In the genomic region with DNA sequence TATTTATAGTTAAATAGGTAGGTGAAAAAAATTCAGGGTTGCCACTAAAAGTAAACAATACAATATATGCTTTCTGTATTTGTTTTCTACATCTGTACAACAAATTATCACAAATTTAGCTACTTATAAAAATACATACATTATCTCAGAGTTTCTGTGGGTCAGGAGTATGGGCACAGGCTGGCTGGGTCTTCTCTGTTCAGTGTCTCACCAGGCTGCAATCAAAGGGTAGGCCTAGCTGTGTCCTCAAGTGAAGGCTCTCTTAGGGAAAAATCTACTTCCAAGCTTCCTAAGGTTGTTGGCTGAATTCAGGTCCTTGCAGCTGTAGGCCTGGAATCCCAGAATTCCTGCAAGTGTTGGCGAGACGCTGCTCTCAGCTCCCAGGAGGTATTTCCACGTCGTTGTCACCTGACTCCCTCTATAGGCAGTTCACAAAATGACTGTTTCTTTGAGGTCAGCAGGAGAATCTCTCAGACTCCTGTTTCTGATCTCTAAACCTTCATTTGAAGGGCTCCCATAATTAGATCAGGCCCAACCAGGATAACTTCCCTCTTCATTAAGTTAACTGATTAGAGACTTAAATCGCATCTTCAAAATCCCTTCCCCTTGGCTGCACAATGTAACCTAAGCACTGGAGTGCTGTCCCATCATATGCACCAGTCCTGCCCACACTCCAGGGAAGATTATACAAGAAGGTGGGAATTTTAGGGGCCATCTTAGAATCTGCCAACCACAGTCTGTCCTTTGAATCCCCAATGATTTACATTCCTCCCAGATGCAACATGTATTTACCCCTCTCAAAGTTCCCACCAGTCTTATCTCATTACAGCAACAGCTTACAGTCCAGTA, we compare ENCODE assay signal across 8 cellular contexts.
DNase-seq lines count a peak whose midpoint lies in the region; ATAC-seq, FAIRE-seq and TF ChIP-seq lines count a peak whose summit lies in the region.

No MANE protein-coding gene starts in this region.

- H3K4me1 Mint-ChIP-seq in neural progenitor cell, result no peaks in the 10 kb centered on the region
- H3K4me1 Mint-ChIP-seq in activated T-helper 2 cell treated with anti-CD3 and anti-CD28 coated beads, Interferon-gamma antibody, Interleukin-2, Interleukin-4, amounts not matched to agents 10 μg/mL and 5 μg/mL and 100 μg/mL, durations not matched to agents 14 hours and 24 hours and 36 hours (ENCODE audit: low read depth), result peaks cover 30% of the 10 kb centered on the region

- in situ Hi-C loops in K562 (cut with MboI), result loop anchor here (25.0 kb wide), 1 partner anchor 1529 kb away; no protein-coding TSS in a partner anchor

- H2AFZ ChIP-seq in Loucy (ENCODE audit: low read length) (peak overlapping the region; percentile 42; the same call in 1 of the 2 replicates), K562 (ENCODE audit: low read depth, low read length) (no peak overlapping the region), neural progenitor cell (replicated peaks) (peak overlapping the region; percentile 88)

- H3K27me3 Mint-ChIP-seq in neural progenitor cell (ENCODE audit: insufficient read depth, low read depth), result no peaks in the 10 kb centered on the region
- H3K27me3 Mint-ChIP-seq in activated T-helper 2 cell treated with anti-CD3 and anti-CD28 coated beads, Interferon-gamma antibody, Interleukin-2, Interleukin-4, amounts not matched to agents 10 μg/mL and 5 μg/mL and 100 μg/mL, durations not matched to agents 14 hours and 24 hours and 36 hours (ENCODE audit: low read depth), result peaks cover 10% of the 10 kb centered on the region

- H3K9me1 ChIP-seq in K562 (ENCODE audit: control insufficient read depth, insufficient read depth, low read length), result no peaks in the 10 kb centered on the region

- no peaks in the 10 kb centered on the region for H3K36me3 ChIP-seq in Loucy (ENCODE audit: insufficient read depth, low read length)
- no peaks in the 10 kb centered on the region for H3K36me3 ChIP-seq in K562 (ENCODE audit: control insufficient read depth, insufficient read depth, low read length)
- H3K36me3 ChIP-seq in neural progenitor cell, result no peaks in the 10 kb centered on the region
- no peaks in the 10 kb centered on the region for H3K36me3 ChIP-seq in uterus

- peak; percentile 73 for ATAC-seq in GM21526 (IDR thresholded peaks at IDR 0.05; ENCODE audit: low FRiP score, unreplicated experiment)
- ATAC-seq in K562, result peak; percentile 76

- TF ChIP-seq RAD21 in K562 (CRISPR knock-in tag; conservative IDR thresholded peaks at IDR 0.05 in 1 of 2, IDR thresholded peaks at IDR 0.05 in 1 of 2), result peak in 1 of 2 experiments; percentile 45; a peak in 2 of 4 replicates

- H3F3A ChIP-seq in Loucy (ENCODE audit: low read depth) (no peaks in the 10 kb centered on the region), neural progenitor cell (ENCODE audit: low read depth) (no peaks in the 10 kb centered on the region)

- H3K27me3 ChIP-seq in Loucy (ENCODE audit: insufficient read depth, low read length, poor library complexity, severe bottlenecking), result no peaks in the 10 kb centered on the region
- no peaks in the 10 kb centered on the region for H3K27me3 ChIP-seq in K562 (ENCODE audit: control insufficient read depth in 2 of 2, insufficient read depth in 2 of 2, low read length in 2 of 2)
- no peaks in the 10 kb centered on the region for H3K27me3 ChIP-seq in neural progenitor cell
- no peaks in the 10 kb centered on the region for H3K27me3 ChIP-seq in uterus

- no peak overlapping the region for H3K4me3 ChIP-seq in Loucy (ENCODE audit: low read length, poor library complexity, severe bottlenecking)
- H3K4me3 ChIP-seq in K562, result no peak overlapping the region
- H3K4me3 ChIP-seq in neural progenitor cell, result no peak overlapping the region
- no peak overlapping the region for H3K4me3 ChIP-seq in uterus

- H3K4me1 ChIP-seq in Loucy (ENCODE audit: insufficient read depth, low read length, poor library complexity, severe bottlenecking) (peaks cover 7% of the 10 kb centered on the region), K562 (replicated peaks in 1 of 2; ENCODE audit: control insufficient read depth in 2 of 2, insufficient read depth in 2 of 2, low read length in 2 of 2) (peaks cover 0 to 6% of the 10 kb centered on the region in 2 experiments; a peak in 1 of 5 replicates), neural progenitor cell (no peaks in the 10 kb centered on the region), uterus (no peaks in the 10 kb centered on the region)

- H3K36me3 Mint-ChIP-seq in neural progenitor cell, result no peaks in the 10 kb centered on the region
- no peaks in the 10 kb centered on the region for H3K36me3 Mint-ChIP-seq in activated T-helper 2 cell treated with anti-CD3 and anti-CD28 coated beads, Interferon-gamma antibody, Interleukin-2, Interleukin-4, amounts not matched to agents 10 μg/mL and 5 μg/mL and 100 μg/mL, durations not matched to agents 14 hours and 24 hours and 36 hours (ENCODE audit: low read depth)

- intact Hi-C loops in K562 (cut with micrococcal nuclease), result loop anchor here (5.0 kb wide), 2 partner anchors 246 to 386 kb away; no protein-coding TSS in a partner anchor
- intact Hi-C loops in activated T-helper 2 cell treated with anti-CD3 and anti-CD28 coated beads, Interferon-gamma antibody, Interleukin-2, Interleukin-4, amounts not matched to agents 10 μg/mL and 5 μg/mL and 100 μg/mL, durations not matched to agents 14 hours and 24 hours and 36 hours (cut with micrococcal nuclease), result no loop called here
- intact Hi-C loops in uterus (cut with DNase I; ENCODE audit: low total_unique reads), result no loop called here

- peak; percentile 64 for TF ChIP-seq CTCF in Loucy (conservative IDR thresholded peaks at IDR 0.05; ENCODE audit: low read length)
- TF ChIP-seq CTCF in K562 (IDR thresholded peaks at IDR 0.05 in 2 of 3, conservative IDR thresholded peaks at IDR 0.05 in 1 of 3; ENCODE audit: insufficient read depth in 2 of 3, low read depth in 1 of 3, low read length in 3 of 3), result peak; percentile 35 to 49 (median 37); a peak in 5 of 6 replicates
- TF ChIP-seq CTCF in neural progenitor cell (IDR thresholded peaks at IDR 0.05), result peak; percentile 62
- TF ChIP-seq CTCF in uterus (IDR thresholded peaks at IDR 0.05), result no peak

- TF ChIP-seq POLR2A in K562 (conservative IDR thresholded peaks at IDR 0.05) (no peak), uterus (IDR thresholded peaks at IDR 0.05) (no peak)

- H3K9me2 ChIP-seq in Loucy (replicated peaks; ENCODE audit: low read depth, low read length), result no peaks in the 10 kb centered on the region

- H3K27ac Mint-ChIP-seq in neural progenitor cell, result no peak overlapping the region
- no peak overlapping the region for H3K27ac Mint-ChIP-seq in activated T-helper 2 cell treated with anti-CD3 and anti-CD28 coated beads, Interferon-gamma antibody, Interleukin-2, Interleukin-4, amounts not matched to agents 10 μg/mL and 5 μg/mL and 100 μg/mL, durations not matched to agents 14 hours and 24 hours and 36 hours

- no peak for TF ChIP-seq EP300 in K562 (IDR thresholded peaks at IDR 0.05; ENCODE audit: low read length)

- no peak overlapping the region for H3K4me3 Mint-ChIP-seq in neural progenitor cell
- H3K4me3 Mint-ChIP-seq in activated T-helper 2 cell treated with anti-CD3 and anti-CD28 coated beads, Interferon-gamma antibody, Interleukin-2, Interleukin-4, amounts not matched to agents 10 μg/mL and 5 μg/mL and 100 μg/mL, durations not matched to agents 14 hours and 24 hours and 36 hours (ENCODE audit: low read depth), result no peak overlapping the region

- H3K79me2 ChIP-seq in Loucy (ENCODE audit: insufficient read depth, low read length) (no peaks in the 10 kb centered on the region), K562 (ENCODE audit: control insufficient read depth, insufficient read depth, low read length) (no peaks in the 10 kb centered on the region), neural progenitor cell (ENCODE audit: low read depth) (no peaks in the 10 kb centered on the region)

- H3K27ac ChIP-seq in K562 (ENCODE audit: extremely low read depth, low read depth, low read length) (no peak overlapping the region), neural progenitor cell (no peak overlapping the region), uterus (no peak overlapping the region)

- BruUV-seq in K562 (replicated peaks; lab: Mats Ljungman, UMichigan), result no TSS peak

- no peaks in the 10 kb centered on the region for H3K9me3 Mint-ChIP-seq in neural progenitor cell
- no peaks in the 10 kb centered on the region for H3K9me3 Mint-ChIP-seq in activated T-helper 2 cell treated with anti-CD3 and anti-CD28 coated beads, Interferon-gamma antibody, Interleukin-2, Interleukin-4, amounts not matched to agents 10 μg/mL and 5 μg/mL and 100 μg/mL, durations not matched to agents 14 hours and 24 hours and 36 hours

- POLR2A ChIA-PET in K562 (lab: Yijun Ruan, JAX), result no interaction called here

- H3K9ac ChIP-seq in Loucy (ENCODE audit: low read depth, low read length, poor library complexity, severe bottlenecking) (no peak overlapping the region), K562 (ENCODE audit: insufficient read depth in 1 of 2, low read depth in 2 of 2, low read length in 2 of 2) (no peak overlapping the region), neural progenitor cell (no peak overlapping the region)

- peak; percentile 72 for FAIRE-seq in K562 (lab: Jason Lieb, UNC)

- WGBS in K562 (ENCODE audit: insufficient coverage, low coverage, missing lambda C conversion rate), result 0% methylated on average over 4 of the region's 5 CpGs

- no peak overlapping the region for H3K4me2 ChIP-seq in Loucy (ENCODE audit: low read depth, low read length, poor library complexity, severe bottlenecking)
- H3K4me2 ChIP-seq in K562 (ENCODE audit: insufficient read depth, low read length), result no peak overlapping the region
- H3K4me2 ChIP-seq in neural progenitor cell, result no peak overlapping the region

- H4K20me1 ChIP-seq in Loucy (ENCODE audit: insufficient read depth, low read length, poor library complexity, severe bottlenecking), result no peaks in the 10 kb centered on the region
- no peaks in the 10 kb centered on the region for H4K20me1 ChIP-seq in K562 (replicated peaks; ENCODE audit: control insufficient read depth, insufficient read depth, low read length)
- no peaks in the 10 kb centered on the region for H4K20me1 ChIP-seq in neural progenitor cell (ENCODE audit: low read depth)

- CTCF ChIA-PET in K562 (lab: Yijun Ruan, JAX; ENCODE audit: low intra/inter-chr PET ratio), result no interaction called here

- peak; percentile 38 for DNase-seq in EL
- peak in 2 of 4 experiments; percentile 13 to 28 for DNase-seq in K562 (ENCODE audit: extremely low read depth in 1 of 4, low spot score in 3 of 4)
- peak; percentile 80 for DNase-seq in neural progenitor cell (ENCODE audit: low spot score)
- no peak for DNase-seq in NCI-H1694 (lab: John Stamatoyannopoulos, UW)
- no peak for DNase-seq in activated T-helper 2 cell treated with anti-CD3 and anti-CD28 coated beads, Interferon-gamma antibody, Interleukin-2, Interleukin-4, amounts not matched to agents 10 μg/mL and 5 μg/mL and 100 μg/mL, durations not matched to agents 14 hours and 24 hours and 36 hours (ENCODE audit: low spot score)
- no peak for DNase-seq in uterus

- H3K9me3 ChIP-seq in Loucy (ENCODE audit: insufficient read depth, low read depth, low read length), result no peaks in the 10 kb centered on the region
- no peaks in the 10 kb centered on the region for H3K9me3 ChIP-seq in K562 (replicated peaks; ENCODE audit: control insufficient read depth, insufficient read depth, low read depth, low read length)
- H3K9me3 ChIP-seq in neural progenitor cell (ENCODE audit: low read depth), result no peaks in the 10 kb centered on the region
- H3K9me3 ChIP-seq in uterus, result no peaks in the 10 kb centered on the region

TF ChIP-seq in K562, 482 proteins besides CTCF, POLR2A, EP300 and RAD21 (continues in another document):
- no peak for TF ChIP-seq ZNF23 (CRISPR knock-in tag; IDR thresholded peaks at IDR 0.05)

Comparison
In these comparisons a context has a peak if more than half of its experiments do, and no peak if none do; other contexts are left out.
1. DNase-seq: peak in EL (single experiment) and neural progenitor cell (single experiment); none in NCI-H1694 (single experiment), activated T-helper 2 cell treated with anti-CD3 and anti-CD28 coated beads, Interferon-gamma antibody, Interleukin-2, Interleukin-4, amounts not matched to agents 10 μg/mL and 5 μg/mL and 100 μg/mL, durations not matched to agents 14 hours and 24 hours and 36 hours (single experiment) and uterus (0 of 2).
2. CTCF ChIP-seq: peak in Loucy (single experiment), K562 (3 of 3) and neural progenitor cell (single experiment); none in uterus (0 of 4).